8 cellular contexts compared by ENCODE assay signal in the genomic region with DNA sequence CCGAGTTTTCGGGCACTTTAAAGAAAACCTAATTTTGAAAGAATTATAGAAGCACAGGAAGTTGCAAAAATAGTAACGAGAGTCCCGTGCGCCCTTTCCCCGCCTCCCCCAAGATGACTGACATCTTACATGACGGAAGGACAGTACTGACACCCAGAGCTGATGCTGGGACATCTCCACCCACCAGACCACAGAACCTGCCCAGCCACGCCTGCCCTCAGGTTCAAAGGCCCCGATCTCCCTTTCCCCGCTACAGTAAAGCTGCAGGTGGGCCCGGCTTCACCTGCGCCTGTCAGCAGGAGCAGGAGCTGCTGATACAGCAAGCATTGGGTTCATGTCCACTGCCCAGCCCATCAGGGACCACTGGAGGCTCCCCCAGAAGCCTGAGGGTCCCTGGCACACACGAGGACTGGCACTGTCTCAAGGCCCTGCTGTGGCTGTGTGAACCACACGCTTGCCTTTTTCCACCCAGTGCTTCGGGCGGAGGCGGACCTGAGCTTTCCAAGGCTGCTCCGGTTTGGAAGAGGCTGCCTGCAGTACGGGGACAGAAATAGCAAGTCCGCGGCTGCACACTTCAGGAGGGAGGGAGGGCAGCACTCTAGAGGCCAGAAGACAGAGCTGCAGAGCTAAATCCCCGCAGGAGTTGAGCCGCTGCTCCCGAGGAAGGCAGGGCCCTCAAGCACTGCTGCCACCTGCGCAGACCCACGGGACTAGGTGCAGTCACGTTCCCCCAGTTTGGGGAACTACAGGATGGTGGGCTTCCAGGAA. TPM values are rescaled to one million over a fixed set of nuclear protein-coding genes. Genes with fewer than 3 reads are reported as not detected.
DNase-seq lines count a peak whose midpoint lies in the region; ATAC-seq and TF ChIP-seq lines count a peak whose summit lies in the region.
"Had no signal": no experiment of that assay in that cellular context is flagged by ENCODE, and none has a peak within 500 bp of the region (broad histone marks: within the 10 kb centered on the region; RNA-seq: fewer than 3 reads in every experiment).

No MANE protein-coding gene starts in this region.

- no peaks in the 10 kb centered on the region for H3K27me3 Mint-ChIP-seq in activated T-helper 17 cell treated with anti-CD3 and anti-CD28 coated beads, Interleukin-2, amount 50 U/mL, for 72 hours

- H3K4me3 Mint-ChIP-seq in activated T-helper 17 cell treated with anti-CD3 and anti-CD28 coated beads, Interleukin-2, amount 50 U/mL, for 72 hours: peak overlapping the region; percentile 65

- no peaks in the 10 kb centered on the region for H3K9me3 Mint-ChIP-seq in activated T-helper 17 cell treated with anti-CD3 and anti-CD28 coated beads, Interleukin-2, amount 50 U/mL, for 72 hours

- H3K9me3 ChIP-seq in KOPT-K1 (ENCODE audit: insufficient read depth, low read length, poor library complexity, severe bottlenecking) (no peaks in the 10 kb centered on the region), colonic mucosa (no peaks in the 10 kb centered on the region)

- H3K36me3 Mint-ChIP-seq in activated T-helper 17 cell treated with anti-CD3 and anti-CD28 coated beads, Interleukin-2, amount 50 U/mL, for 72 hours (ENCODE audit: low read depth): peaks cover 82% of the 10 kb centered on the region

- peak overlapping the region in 1 of 2 donors; percentile 61 for H3K9ac ChIP-seq in colonic mucosa (ENCODE audit: low read depth in 2 of 2, low read length in 2 of 2)

- no peaks in the 10 kb centered on the region for H3K27me3 ChIP-seq in colonic mucosa

- TF ChIP-seq CTCF in colonic mucosa (IDR thresholded peaks at IDR 0.05): no peak

- H3K4me1 ChIP-seq in colonic mucosa: no peaks in the 10 kb centered on the region

- peak overlapping the region; percentile 87 for H3K27ac Mint-ChIP-seq in activated T-helper 17 cell treated with anti-CD3 and anti-CD28 coated beads, Interleukin-2, amount 50 U/mL, for 72 hours

- peak in 32 of 56 donors; percentile 3 to 72 (median 33) for DNase-seq in nucleus accumbens (lab: John Stamatoyannopoulos, UW)
- DNase-seq in colonic mucosa: no peak
- no peak for DNase-seq in medulla oblongata (ENCODE audit: extremely low spot score)
- DNase-seq in DMS114 treated with DMSO at 0.1 percent for 48 hours (lab: John Stamatoyannopoulos, UW; ENCODE audit: unreplicated experiment): no peak

- peaks cover 8% of the 10 kb centered on the region for H3K4me1 Mint-ChIP-seq in activated T-helper 17 cell treated with anti-CD3 and anti-CD28 coated beads, Interleukin-2, amount 50 U/mL, for 72 hours

- peak; percentile 56 for ATAC-seq in GM21360 (IDR thresholded peaks at IDR 0.05; ENCODE audit: unreplicated experiment)
- ATAC-seq in activated T-helper 17 cell treated with anti-CD3 and anti-CD28 coated beads, Interleukin-2, amount 50 U/mL, for 72 hours (replicated peaks): peak; percentile 98

- H3K4me3 ChIP-seq in colonic mucosa: no peak overlapping the region

- H3K27ac ChIP-seq in KOPT-K1 (ENCODE audit: low read depth, low read length, poor library complexity, severe bottlenecking): peak overlapping the region; percentile 27
- H3K27ac ChIP-seq in colonic mucosa: no peak overlapping the region

- intact Hi-C loops in colonic mucosa (cut with DNase I): no loop called here

- H3K36me3 ChIP-seq in KOPT-K1 (ENCODE audit: insufficient read depth, low read length) (peaks cover 88% of the 10 kb centered on the region), colonic mucosa (no peaks in the 10 kb centered on the region)

RNA-seq across cellular contexts. Expression of a gene that starts 8.7 kb away (rescaled TPM):
- 100 to 1,000 TPM; 143 to 155 TPM for total RNA-seq in activated T-helper 17 cell treated with anti-CD3 and anti-CD28 coated beads, Interleukin-2, amount 50 U/mL, for 72 hours
- total RNA-seq in colonic mucosa: 100 to 1,000 TPM; 211 to 260 TPM

RNA-seq across cellular contexts. Expression of a gene that starts 38.2 kb away (rescaled TPM):
- total RNA-seq in activated T-helper 17 cell treated with anti-CD3 and anti-CD28 coated beads, Interleukin-2, amount 50 U/mL, for 72 hours: 1 to 10 TPM in 1 of 2 donors, not detected in 1; 1.1 TPM
- 1 to 10 TPM; 1.1 to 9.9 TPM for total RNA-seq in colonic mucosa
- total RNA-seq: RPMI7951 had no signal

RNA-seq across cellular contexts. Expression of a gene that starts 48.5 kb away (rescaled TPM):
- 10 to 100 TPM; 38.5 to 41.3 TPM for total RNA-seq in activated T-helper 17 cell treated with anti-CD3 and anti-CD28 coated beads, Interleukin-2, amount 50 U/mL, for 72 hours
- total RNA-seq in colonic mucosa: 100 to 1,000 TPM; 110 to 123 TPM

Comparison
In these comparisons a context has a peak if more than half of its experiments do, and no peak if none do; other contexts are left out.
1. DNase-seq: peak in nucleus accumbens (32 of 56); none in colonic mucosa (single experiment), medulla oblongata (single experiment) and DMS114 treated with DMSO at 0.1 percent for 48 hours (single experiment).